Comparison of ENCODE assay signal across 2 cellular contexts in the genomic region with DNA sequence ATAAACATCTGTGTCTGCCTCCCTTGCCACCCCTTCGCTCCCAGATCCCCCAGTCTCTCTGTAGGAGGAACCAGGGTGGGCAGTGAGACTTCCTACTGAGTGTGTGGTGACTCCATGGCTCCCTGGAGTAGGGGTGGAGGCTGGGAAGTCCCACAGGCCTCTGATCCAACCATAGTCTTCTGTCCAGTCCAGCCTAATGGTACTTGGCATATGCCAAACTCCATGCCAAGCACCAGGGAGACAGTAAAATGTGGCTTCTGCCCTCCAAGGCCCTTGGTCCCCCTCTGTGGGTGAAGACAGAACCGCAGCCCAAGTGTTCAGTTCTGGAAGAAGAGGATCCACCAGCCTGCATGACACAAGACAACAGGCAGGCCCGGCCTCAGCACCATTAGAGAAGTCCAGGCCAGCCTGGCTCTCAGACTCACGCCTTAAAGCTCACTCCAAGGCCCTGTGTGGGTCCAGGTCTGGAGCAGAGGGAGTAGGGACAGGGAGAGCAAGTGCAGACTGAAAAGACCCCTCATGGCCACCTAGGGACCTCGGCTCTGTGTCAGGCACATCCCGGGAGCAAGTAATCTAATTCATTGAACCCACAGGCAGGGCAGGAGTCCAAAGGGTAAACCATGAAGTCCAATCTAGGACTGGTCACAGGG.
TF ChIP-seq lines count a peak whose summit lies in the region.

No MANE protein-coding gene starts in this region.

TF ChIP-seq in A549, 52 proteins besides CTCF, POLR2A, EP300 and RAD21 (continued from another document):
- TF ChIP-seq EHMT2 (IDR thresholded peaks at IDR 0.05; ENCODE audit: low read depth) (no peak), ZFP36 (IDR thresholded peaks at IDR 0.05; ENCODE audit: borderline replicate concordance, partially characterized antibody) (no peak), RFX5 (IDR thresholded peaks at IDR 0.05) (no peak), ZSCAN20 (CRISPR knock-in tag; IDR thresholded peaks at IDR 0.05) (no peak), CHD2 (IDR thresholded peaks at IDR 0.05; ENCODE audit: low read length, partially characterized antibody) (no peak), HEYL (CRISPR knock-in tag; IDR thresholded peaks at IDR 0.05) (no peak)
- TF ChIP-seq, protein P1, sequence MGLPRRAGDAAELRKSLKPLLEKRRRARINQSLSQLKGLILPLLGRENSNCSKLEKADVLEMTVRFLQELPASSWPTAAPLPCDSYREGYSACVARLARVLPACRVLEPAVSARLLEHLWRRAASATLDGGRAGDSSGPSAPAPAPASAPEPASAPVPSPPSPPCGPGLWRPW (IDR thresholded peaks at IDR 0.05), result no peak
- TF ChIP-seq, protein P2, sequence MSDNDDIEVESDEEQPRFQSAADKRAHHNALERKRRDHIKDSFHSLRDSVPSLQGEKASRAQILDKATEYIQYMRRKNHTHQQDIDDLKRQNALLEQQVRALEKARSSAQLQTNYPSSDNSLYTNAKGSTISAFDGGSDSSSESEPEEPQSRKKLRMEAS (IDR thresholded peaks at IDR 0.05), result no peak
- TF ChIP-seq, protein P3, sequence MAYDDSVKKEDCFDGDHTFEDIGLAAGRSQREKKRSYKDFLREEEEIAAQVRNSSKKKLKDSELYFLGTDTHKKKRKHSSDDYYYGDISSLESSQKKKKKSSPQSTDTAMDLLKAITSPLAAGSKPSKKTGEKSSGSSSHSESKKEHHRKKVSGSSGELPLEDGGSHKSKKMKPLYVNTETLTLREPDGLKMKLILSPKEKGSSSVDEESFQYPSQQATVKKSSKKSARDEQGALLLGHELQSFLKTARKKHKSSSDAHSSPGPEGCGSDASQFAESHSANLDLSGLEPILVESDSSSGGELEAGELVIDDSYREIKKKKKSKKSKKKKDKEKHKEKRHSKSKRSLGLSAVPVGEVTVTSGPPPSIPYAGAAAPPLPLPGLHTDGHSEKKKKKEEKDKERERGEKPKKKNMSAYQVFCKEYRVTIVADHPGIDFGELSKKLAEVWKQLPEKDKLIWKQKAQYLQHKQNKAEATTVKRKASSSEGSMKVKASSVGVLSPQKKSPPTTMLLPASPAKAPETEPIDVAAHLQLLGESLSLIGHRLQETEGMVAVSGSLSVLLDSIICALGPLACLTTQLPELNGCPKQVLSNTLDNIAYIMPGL (CRISPR knock-in tag; IDR thresholded peaks at IDR 0.05; ENCODE audit: borderline replicate concordance), result no peak
TF ChIP-seq in A549: peak in this region for 0.

TF ChIP-seq in HCT116, 20 proteins besides CTCF, POLR2A, EP300 and RAD21 (continued from another document):
- TF ChIP-seq YY1 (IDR thresholded peaks at IDR 0.05; ENCODE audit: extremely low read depth, insufficient replicate concordance, low read depth, low read length) (no peak), ZFX (IDR thresholded peaks at IDR 0.05) (no peak), CBX3 (IDR thresholded peaks at IDR 0.05; ENCODE audit: low read depth) (no peak), POLR2AphosphoS5 (IDR thresholded peaks at IDR 0.05; ENCODE audit: low read depth, low read length) (no peak), ELF1 (IDR thresholded peaks at IDR 0.05; ENCODE audit: borderline replicate concordance, low read depth) (no peak), SRF (IDR thresholded peaks at IDR 0.05; ENCODE audit: low read depth) (no peak), SP1 (IDR thresholded peaks at IDR 0.05; ENCODE audit: low read depth) (no peak), EGR1 (IDR thresholded peaks at IDR 0.05; ENCODE audit: low read depth) (no peak), EZH2 (IDR thresholded peaks at IDR 0.05) (no peak)
- TF ChIP-seq, protein P4, sequence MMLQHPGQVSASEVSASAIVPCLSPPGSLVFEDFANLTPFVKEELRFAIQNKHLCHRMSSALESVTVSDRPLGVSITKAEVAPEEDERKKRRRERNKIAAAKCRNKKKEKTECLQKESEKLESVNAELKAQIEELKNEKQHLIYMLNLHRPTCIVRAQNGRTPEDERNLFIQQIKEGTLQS (IDR thresholded peaks at IDR 0.05), result no peak
